Comparison of ENCODE assay signal across 16 cellular contexts in the genomic region with DNA sequence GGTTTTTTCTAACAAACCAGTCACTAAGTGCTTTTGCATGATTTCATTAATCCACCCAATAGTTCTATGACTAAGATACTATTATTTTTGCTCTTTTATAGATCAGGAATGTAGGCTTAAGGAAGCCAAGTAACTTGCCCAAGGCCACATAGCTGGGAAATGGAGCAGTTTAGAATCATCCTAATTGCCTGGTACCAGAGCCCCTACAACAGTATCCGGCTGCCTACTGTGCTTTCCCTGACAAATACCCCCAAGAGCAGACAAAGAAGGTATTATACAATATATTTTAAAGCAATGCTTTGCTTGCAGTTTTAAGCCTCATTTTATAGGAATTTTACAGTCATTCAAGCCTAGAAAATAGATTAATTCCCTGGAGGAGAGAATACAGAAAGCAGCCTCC. TPM values are rescaled to one million over a fixed set of nuclear protein-coding genes. Genes with fewer than 3 reads are reported as not detected.
"Had no signal": no experiment of that assay in that cellular context is flagged by ENCODE, and none has a peak within 500 bp of the region (broad histone marks: within the 10 kb centered on the region; RNA-seq: fewer than 3 reads in every experiment).

No MANE protein-coding gene starts in this region.

- H3K27ac ChIP-seq: brain microvascular endothelial cell, parathyroid adenoma had no signal

- H3K36me3 ChIP-seq: brain microvascular endothelial cell had no signal

- H3K27ac Mint-ChIP-seq: activated naive CD8-positive, alpha-beta T cell treated with anti-CD3 and anti-CD28 coated beads, Interleukin-2, amount 10 ng/mL, durations not matched to agents 7 days and 5 days; naive thymus-derived CD4-positive, alpha-beta T cell had no signal

- H3K79me2 ChIP-seq: parathyroid adenoma had no signal

- DNase-seq: activated CD4-positive, CD25-positive, alpha-beta regulatory T cell treated with anti-CD3 and anti-CD28 coated beads, Interleukin-2, amount 50 U/mL, for 72 hours; activated naive CD4-positive, alpha-beta T cell; activated naive CD8-positive, alpha-beta T cell treated with anti-CD3 and anti-CD28 coated beads, Interleukin-2, amount 10 ng/mL, durations not matched to agents 7 days and 5 days; anterior cingulate cortex; brain microvascular endothelial cell; cortex of kidney; effector memory CD4-positive, alpha-beta T cell; mucosa of descending colon; naive thymus-derived CD4-positive, alpha-beta T cell; stimulated activated CD4-positive, alpha-beta T cell treated with anti-CD3 and anti-CD28 coated beads, Interleukin-15, amount 100 ng/mL, for 24 hours; stimulated activated CD4-positive, alpha-beta T cell treated with anti-CD3 and anti-CD28 coated beads, Interleukin-4, amount 100 ng/mL, for 4 hours; stimulated activated CD8-positive, alpha-beta memory T cell treated with anti-CD3 and anti-CD28 coated beads, Interleukin-4, amount 100 ng/mL, for 48 hours; stimulated activated naive CD4-positive, alpha-beta T cell treated with Interleukin-2 at 50 U/mL for 16 hours had no signal

- H3K9ac ChIP-seq: parathyroid adenoma had no signal

- H3K27me3 Mint-ChIP-seq: activated naive CD8-positive, alpha-beta T cell treated with anti-CD3 and anti-CD28 coated beads, Interleukin-2, amount 10 ng/mL, durations not matched to agents 7 days and 5 days had no signal

- H3K4me3 Mint-ChIP-seq: activated naive CD8-positive, alpha-beta T cell treated with anti-CD3 and anti-CD28 coated beads, Interleukin-2, amount 10 ng/mL, durations not matched to agents 7 days and 5 days; naive thymus-derived CD4-positive, alpha-beta T cell had no signal

- H3K36me3 Mint-ChIP-seq: activated naive CD8-positive, alpha-beta T cell treated with anti-CD3 and anti-CD28 coated beads, Interleukin-2, amount 10 ng/mL, durations not matched to agents 7 days and 5 days; naive thymus-derived CD4-positive, alpha-beta T cell had no signal

- H3K27me3 ChIP-seq: brain microvascular endothelial cell had no signal

- FAIRE-seq: keratinocyte had no signal

- H3K4me3 ChIP-seq: mucosa of descending colon had no signal

- H3K9me3 Mint-ChIP-seq: activated naive CD8-positive, alpha-beta T cell treated with anti-CD3 and anti-CD28 coated beads, Interleukin-2, amount 10 ng/mL, durations not matched to agents 7 days and 5 days had no signal

- H2AFZ ChIP-seq: parathyroid adenoma had no signal

- H3K4me1 Mint-ChIP-seq: activated naive CD8-positive, alpha-beta T cell treated with anti-CD3 and anti-CD28 coated beads, Interleukin-2, amount 10 ng/mL, durations not matched to agents 7 days and 5 days had no signal

- H3K4me1 ChIP-seq: parathyroid adenoma had no signal

RNA-seq across cellular contexts. Expression of gene RASAL2, which starts 45.5 kb away (rescaled TPM):
- total RNA-seq: activated CD8-positive, alpha-beta memory T cell treated with anti-CD3 and anti-CD28 coated beads for 36 hours had no signal
